ENCODE assay signal across 9 cellular contexts in the genomic region with DNA sequence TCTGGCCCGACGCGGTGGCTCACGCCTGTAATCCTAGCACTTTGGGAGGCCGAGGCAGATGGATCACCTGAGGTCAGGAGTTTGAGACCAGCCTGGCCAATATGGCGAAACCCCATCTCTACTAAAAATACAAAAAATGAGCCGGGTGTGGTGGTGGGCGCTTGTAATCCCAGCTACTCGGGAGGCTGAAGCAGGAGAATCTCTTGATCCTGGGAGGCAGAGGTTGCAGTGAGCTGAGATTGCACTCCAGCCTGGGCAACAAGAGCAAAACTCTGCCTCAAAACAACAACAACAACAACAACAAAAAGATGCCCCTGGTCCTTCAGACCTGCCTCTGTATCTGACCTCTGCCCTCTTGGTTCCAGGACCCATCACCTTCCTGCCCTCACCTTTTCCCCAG. TPM values are rescaled to one million over a fixed set of nuclear protein-coding genes. Genes with fewer than 3 reads are reported as not detected.
DNase-seq lines count a peak whose midpoint lies in the region; ATAC-seq and TF ChIP-seq lines count a peak whose summit lies in the region.
"Not testable (repeated sequence)": the region's sequence is repeated elsewhere in the genome, so short reads cannot be mapped to it uniquely, and the experiment has no call there.
"Had no signal": no experiment of that assay in that cellular context is flagged by ENCODE, and none has a peak within 500 bp of the region (broad histone marks: within the 10 kb centered on the region; RNA-seq: fewer than 3 reads in every experiment).

No MANE protein-coding gene starts in this region.

- H3K9ac ChIP-seq in endodermal cell (ENCODE audit: extremely low read depth, low read length, poor library complexity, severe bottlenecking) (peak overlapping the region; percentile 82), iPS-18a (ENCODE audit: low read length) (peak overlapping the region; percentile 85)

- H3K4me1 Mint-ChIP-seq in CD4-positive, alpha-beta memory T cell: peaks cover 12 to 25% (median 21%) of the 10 kb centered on the region in 4 donors
- peaks cover 18% of the 10 kb centered on the region for H3K4me1 Mint-ChIP-seq in activated naive CD8-positive, alpha-beta T cell treated with anti-CD3 and anti-CD28 coated beads, Interleukin-2, amount 10 ng/mL, durations not matched to agents 7 days and 5 days
- H3K4me1 Mint-ChIP-seq in endodermal cell: peaks cover 13% of the 10 kb centered on the region

- not testable (repeated sequence) for H3K9me3 ChIP-seq in CD4-positive, alpha-beta memory T cell (ENCODE audit: control insufficient read depth in 1 of 2, low read length in 2 of 2); endodermal cell (ENCODE audit: control insufficient read depth, low read length); iPS-18a (ENCODE audit: control insufficient read depth, low read depth, low read length); neuron (ENCODE audit: low read length); thymus (ENCODE audit: control insufficient read depth)

- intact Hi-C loops in CD4-positive, alpha-beta memory T cell (cut with micrococcal nuclease): not testable (repeated sequence)

- not testable (repeated sequence) for ATAC-seq in activated naive CD8-positive, alpha-beta T cell treated with anti-CD3 and anti-CD28 coated beads, Interleukin-2, amount 10 ng/mL, durations not matched to agents 7 days and 5 days (ENCODE audit: low read depth)

- H3K27ac ChIP-seq in CD4-positive, alpha-beta memory T cell (ENCODE audit: low read depth, low read length); endodermal cell (ENCODE audit: low read depth, low read length); iPS-18a (ENCODE audit: low read length): not testable (repeated sequence)
- peak overlapping the region; percentile 91 for H3K27ac ChIP-seq in VCaP
- peak overlapping the region; percentile 15 for H3K27ac ChIP-seq in thymus (ENCODE audit: low read depth)

- H3K4me3 Mint-ChIP-seq in CD4-positive, alpha-beta memory T cell: peak overlapping the region; percentile 83 to 88 (median 87)
- peak overlapping the region; percentile 82 for H3K4me3 Mint-ChIP-seq in activated naive CD8-positive, alpha-beta T cell treated with anti-CD3 and anti-CD28 coated beads, Interleukin-2, amount 10 ng/mL, durations not matched to agents 7 days and 5 days
- peak overlapping the region; percentile 85 for H3K4me3 Mint-ChIP-seq in endodermal cell

- CTCF ChIA-PET in CD4-positive, alpha-beta memory T cell (lab: Charles Lee; ENCODE audit: partially characterized antibody): interaction anchor here (1.1 to 4.3 kb wide), 3 partner anchors 9 to 18 kb away, joined by 3 to 35 read pairs (median 5); no protein-coding TSS in a partner anchor

- peaks cover 15 to 42% of the 10 kb centered on the region in 2 donors for H3K36me3 Mint-ChIP-seq in CD4-positive, alpha-beta memory T cell
- not testable (repeated sequence) for H3K36me3 Mint-ChIP-seq in activated naive CD8-positive, alpha-beta T cell treated with anti-CD3 and anti-CD28 coated beads, Interleukin-2, amount 10 ng/mL, durations not matched to agents 7 days and 5 days
- H3K36me3 Mint-ChIP-seq in endodermal cell (ENCODE audit: low read depth): peaks cover 38% of the 10 kb centered on the region

- peak overlapping the region; percentile 77 to 94 (median 90) for H3K27ac Mint-ChIP-seq in CD4-positive, alpha-beta memory T cell
- peak overlapping the region; percentile 78 for H3K27ac Mint-ChIP-seq in activated naive CD8-positive, alpha-beta T cell treated with anti-CD3 and anti-CD28 coated beads, Interleukin-2, amount 10 ng/mL, durations not matched to agents 7 days and 5 days
- H3K27ac Mint-ChIP-seq in endodermal cell: peak overlapping the region; percentile 92

- POLR2A ChIA-PET in CD4-positive, alpha-beta memory T cell (lab: Charles Lee; ENCODE audit: partially characterized antibody): interaction anchor here (1.0 to 2.2 kb wide), 5 partner anchors 8 to 197 kb away, joined by 3 to 8 read pairs (median 5); a partner anchor contains a TSS
- POLR2A ChIA-PET in activated naive CD8-positive, alpha-beta T cell treated with anti-CD3 and anti-CD28 coated beads, Interleukin-2, amount 10 ng/mL, durations not matched to agents 7 days and 5 days (lab: Charles Lee): interaction anchor here (0.8 to 2.9 kb wide), 3 partner anchors 9 to 71 kb away, joined by 3 to 10 read pairs (median 3); a partner anchor contains a TSS

- H3K36me3 ChIP-seq in CD4-positive, alpha-beta memory T cell (ENCODE audit: insufficient read depth, low read length): peaks cover 12% of the 10 kb centered on the region
- peaks cover 33% of the 10 kb centered on the region for H3K36me3 ChIP-seq in endodermal cell (ENCODE audit: control insufficient read depth, insufficient read depth, low read length)
- H3K36me3 ChIP-seq in iPS-18a (ENCODE audit: control insufficient read depth, low read depth, low read length): peaks cover 37% of the 10 kb centered on the region
- peaks cover 43% of the 10 kb centered on the region for H3K36me3 ChIP-seq in neuron (ENCODE audit: insufficient read depth, low read length)
- peaks cover 40% of the 10 kb centered on the region for H3K36me3 ChIP-seq in thymus (ENCODE audit: control insufficient read depth, insufficient read depth)

- not testable (repeated sequence) for TF ChIP-seq CTCF in VCaP (conservative IDR thresholded peaks at IDR 0.05); endodermal cell (conservative IDR thresholded peaks at IDR 0.05)

- peaks cover 28% of the 10 kb centered on the region for H3K4me1 ChIP-seq in CD4-positive, alpha-beta memory T cell (ENCODE audit: insufficient read depth, low read length)
- not testable (repeated sequence) for H3K4me1 ChIP-seq in endodermal cell (ENCODE audit: control insufficient read depth, insufficient read depth, low read length); iPS-18a (ENCODE audit: control insufficient read depth, low read depth, low read length); neuron (ENCODE audit: insufficient read depth, low read length); thymus (ENCODE audit: control insufficient read depth, insufficient read depth, low read length)

- not testable (repeated sequence) for H3K27me3 ChIP-seq in CD4-positive, alpha-beta memory T cell (ENCODE audit: insufficient read depth, low read length); endodermal cell (ENCODE audit: control insufficient read depth, insufficient read depth, low read length, poor library complexity, severe bottlenecking); iPS-18a (ENCODE audit: control insufficient read depth, insufficient read depth, low read length); neuron (ENCODE audit: insufficient read depth, low read length); thymus (ENCODE audit: control insufficient read depth, insufficient read depth)

- H3K9me3 Mint-ChIP-seq in CD4-positive, alpha-beta memory T cell; activated naive CD8-positive, alpha-beta T cell treated with anti-CD3 and anti-CD28 coated beads, Interleukin-2, amount 10 ng/mL, durations not matched to agents 7 days and 5 days; endodermal cell: not testable (repeated sequence)

- DNase-seq in CD4-positive, alpha-beta memory T cell; Jurkat, Clone E6-1 (ENCODE audit: low read depth, low spot score); activated naive CD8-positive, alpha-beta T cell treated with anti-CD3 and anti-CD28 coated beads, Interleukin-2, amount 10 ng/mL, durations not matched to agents 7 days and 5 days; endodermal cell: not testable (repeated sequence)

- H2AFZ ChIP-seq in neuron (ENCODE audit: low read depth, low read length): not testable (repeated sequence)

- not testable (repeated sequence) for H3K27me3 Mint-ChIP-seq in CD4-positive, alpha-beta memory T cell; activated naive CD8-positive, alpha-beta T cell treated with anti-CD3 and anti-CD28 coated beads, Interleukin-2, amount 10 ng/mL, durations not matched to agents 7 days and 5 days; endodermal cell (ENCODE audit: insufficient read depth)

- WGBS in endodermal cell (ENCODE audit: insufficient coverage in 1 of 2, insufficient read length in 1 of 2), 2 experiments: 95 to 100% methylated on average over 5 to 9 of the region's 9 CpGs
- WGBS in thymus: 96% methylated on average over 9 of the region's 9 CpGs

- not testable (repeated sequence) for H3K4me3 ChIP-seq in CD4-positive, alpha-beta memory T cell (ENCODE audit: low read length in 2 of 2); thymus (ENCODE audit: low read length)
- H3K4me3 ChIP-seq in Jurkat, Clone E6-1 (ENCODE audit: low read length): peak overlapping the region; percentile 96
- H3K4me3 ChIP-seq in endodermal cell (ENCODE audit: low read length) (peak overlapping the region; percentile 95), iPS-18a (ENCODE audit: low read length) (peak overlapping the region; percentile 90), neuron (ENCODE audit: low read length) (peak overlapping the region; percentile 62)

RNA-seq across cellular contexts. Expression of a gene that starts 1.4 kb away (rescaled TPM):
- 10 to 100 TPM; 14.7 to 17.9 TPM for total RNA-seq in CD4-positive, alpha-beta memory T cell
- 10 to 100 TPM; 61.0 to 65.1 TPM for polyA plus RNA-seq in CD4-positive, alpha-beta memory T cell
- polyA plus RNA-seq in Jurkat, Clone E6-1 (2012; ENCODE audit: insufficient read depth, insufficient read length): 119 TPM
- 10 to 100 TPM; 18.4 to 19.4 TPM for total RNA-seq in activated naive CD8-positive, alpha-beta T cell treated with anti-CD3 and anti-CD28 coated beads, Interleukin-2, amount 10 ng/mL, durations not matched to agents 7 days and 5 days
- total RNA-seq in endodermal cell: 10 to 100 TPM; 31.0 to 34.9 TPM
- 37.5 TPM for polyA plus RNA-seq in endodermal cell (2013, experiment 1 of 2)
- polyA plus RNA-seq in endodermal cell (2013, experiment 2 of 2): 41.7 TPM
- polyA plus RNA-seq in thymus: 27.2 TPM

RNA-seq across cellular contexts. Expression of a gene that starts 9.9 kb away (rescaled TPM):
- 10 to 100 TPM; 88.6 to 98.4 TPM for total RNA-seq in CD4-positive, alpha-beta memory T cell
- polyA plus RNA-seq in CD4-positive, alpha-beta memory T cell: 100 to 1,000 TPM in 1 of 2 donors, 10 to 100 TPM in 1; 77.0 to 105 TPM
- polyA plus RNA-seq in Jurkat, Clone E6-1 (2012; ENCODE audit: insufficient read depth, insufficient read length): 280 TPM
- total RNA-seq in activated naive CD8-positive, alpha-beta T cell treated with anti-CD3 and anti-CD28 coated beads, Interleukin-2, amount 10 ng/mL, durations not matched to agents 7 days and 5 days: 100 to 1,000 TPM; 128 to 141 TPM
- 100 to 1,000 TPM in 1 of 2 donors, 10 to 100 TPM in 1; 75.5 to 117 TPM for total RNA-seq in endodermal cell
- polyA plus RNA-seq in endodermal cell (2013, experiment 1 of 2): 91.9 TPM
- polyA plus RNA-seq in endodermal cell (2013, experiment 2 of 2): 87.3 TPM
- 128 TPM for polyA plus RNA-seq in thymus

RNA-seq across cellular contexts. Expression of a gene that starts 13.8 kb away (rescaled TPM):
- not detected for total RNA-seq in CD4-positive, alpha-beta memory T cell
- not detected for polyA plus RNA-seq in CD4-positive, alpha-beta memory T cell
- not detected for polyA plus RNA-seq in Jurkat, Clone E6-1 (2012; ENCODE audit: insufficient read depth, insufficient read length)
- total RNA-seq in activated naive CD8-positive, alpha-beta T cell treated with anti-CD3 and anti-CD28 coated beads, Interleukin-2, amount 10 ng/mL, durations not matched to agents 7 days and 5 days: not detected
- under 1 TPM; 0.13 to 0.40 TPM for total RNA-seq in endodermal cell
- polyA plus RNA-seq in endodermal cell (2013, experiment 1 of 2): not detected
- not detected for polyA plus RNA-seq in endodermal cell (2013, experiment 2 of 2)
- 0.09 TPM for polyA plus RNA-seq in thymus
- total RNA-seq: left lobe of liver had no signal

RNA-seq across cellular contexts. Expression of a gene that starts 17.2 kb away (rescaled TPM):
- 100 to 1,000 TPM; 484 to 499 TPM for total RNA-seq in CD4-positive, alpha-beta memory T cell
- 100 to 1,000 TPM in 1 of 2 donors, 10 to 100 TPM in 1; 87.5 to 151 TPM for polyA plus RNA-seq in CD4-positive, alpha-beta memory T cell
- 1,107 TPM for polyA plus RNA-seq in Jurkat, Clone E6-1 (2012; ENCODE audit: insufficient read depth, insufficient read length)
- 100 to 1,000 TPM; 522 to 531 TPM for total RNA-seq in activated naive CD8-positive, alpha-beta T cell treated with anti-CD3 and anti-CD28 coated beads, Interleukin-2, amount 10 ng/mL, durations not matched to agents 7 days and 5 days
- 1,000 to 10,000 TPM in 1 of 2 donors, 100 to 1,000 TPM in 1; 873 to 1,303 TPM for total RNA-seq in endodermal cell
- polyA plus RNA-seq in endodermal cell (2013, experiment 1 of 2): 723 TPM
- polyA plus RNA-seq in endodermal cell (2013, experiment 2 of 2): 735 TPM
- 189 TPM for polyA plus RNA-seq in thymus

RNA-seq across cellular contexts. Expression of a gene that starts 22.1 kb away (rescaled TPM):
- 10 to 100 TPM; 53.8 to 59.1 TPM for total RNA-seq in CD4-positive, alpha-beta memory T cell
- 10 to 100 TPM; 63.2 to 68.1 TPM for polyA plus RNA-seq in CD4-positive, alpha-beta memory T cell
- polyA plus RNA-seq in Jurkat, Clone E6-1 (2012; ENCODE audit: insufficient read depth, insufficient read length): 199 TPM
- total RNA-seq in activated naive CD8-positive, alpha-beta T cell treated with anti-CD3 and anti-CD28 coated beads, Interleukin-2, amount 10 ng/mL, durations not matched to agents 7 days and 5 days: 10 to 100 TPM; 69.2 to 73.3 TPM
- total RNA-seq in endodermal cell: 10 to 100 TPM; 65.1 to 70.8 TPM
- polyA plus RNA-seq in endodermal cell (2013, experiment 1 of 2): 43.7 TPM
- 40.0 TPM for polyA plus RNA-seq in endodermal cell (2013, experiment 2 of 2)
- 33.6 TPM for polyA plus RNA-seq in thymus
